ENCODE assay signal across 1 cellular context in genomic region chr11:43852057-43852636, GRCh38.
TF ChIP-seq lines count a peak whose summit lies in the region.

No MANE protein-coding gene starts in this region.

TF ChIP-seq in K562, 482 proteins besides CTCF, POLR2A, EP300 and RAD21:
- TF ChIP-seq CLOCK (CRISPR knock-in tag; IDR thresholded peaks at IDR 0.05; ENCODE audit: borderline replicate concordance) (no peak), BHLHE40 (IDR thresholded peaks at IDR 0.05; ENCODE audit: low read length) (no peak), ZNF584 (CRISPR knock-in tag; IDR thresholded peaks at IDR 0.05; ENCODE audit: low read depth) (no peak), ZNF398 (CRISPR knock-in tag; IDR thresholded peaks at IDR 0.05) (no peak), ZNF583 (CRISPR knock-in tag; IDR thresholded peaks at IDR 0.05) (no peak), TRIM28 (IDR thresholded peaks at IDR 0.05) (no peak), POLR2AphosphoS2 (IDR thresholded peaks at IDR 0.05; ENCODE audit: low read length) (no peak), IFI16 (CRISPR knock-in tag; IDR thresholded peaks at IDR 0.05) (no peak), STAG1 (CRISPR knock-in tag; IDR thresholded peaks at IDR 0.05; ENCODE audit: borderline replicate concordance) (peak; percentile 47; the same call in 1 of the 2 replicates), SMC3 (conservative IDR thresholded peaks at IDR 0.05; ENCODE audit: insufficient read depth, low read depth, low read length) (peak; percentile 84), ARNT (IDR thresholded peaks at IDR 0.05) (no peak), NBN (IDR thresholded peaks at IDR 0.05; ENCODE audit: low read depth) (no peak), ARID2 (IDR thresholded peaks at IDR 0.05) (0 out of 2 replicates have a peak, but pooled peaks have one; percentile 40), SAFB2 (IDR thresholded peaks at IDR 0.05; ENCODE audit: borderline replicate concordance, low read depth, low read length, severe bottlenecking) (no peak), POLR2AphosphoS5 (IDR thresholded peaks at IDR 0.05; ENCODE audit: control insufficient read depth, insufficient read depth, low read depth, low read length) (no peak), CC2D1A (IDR thresholded peaks at IDR 0.05) (0 out of 2 replicates have a peak, but pooled peaks have one; percentile 34), HDAC8 (tag; IDR thresholded peaks at IDR 0.05) (no peak), SLC30A9 (CRISPR knock-in tag; IDR thresholded peaks at IDR 0.05) (no peak), SP2 (IDR thresholded peaks at IDR 0.05; ENCODE audit: extremely low read depth, low read depth, low read length, poor library complexity, severe bottlenecking) (no peak)
- TF ChIP-seq, protein P1, sequence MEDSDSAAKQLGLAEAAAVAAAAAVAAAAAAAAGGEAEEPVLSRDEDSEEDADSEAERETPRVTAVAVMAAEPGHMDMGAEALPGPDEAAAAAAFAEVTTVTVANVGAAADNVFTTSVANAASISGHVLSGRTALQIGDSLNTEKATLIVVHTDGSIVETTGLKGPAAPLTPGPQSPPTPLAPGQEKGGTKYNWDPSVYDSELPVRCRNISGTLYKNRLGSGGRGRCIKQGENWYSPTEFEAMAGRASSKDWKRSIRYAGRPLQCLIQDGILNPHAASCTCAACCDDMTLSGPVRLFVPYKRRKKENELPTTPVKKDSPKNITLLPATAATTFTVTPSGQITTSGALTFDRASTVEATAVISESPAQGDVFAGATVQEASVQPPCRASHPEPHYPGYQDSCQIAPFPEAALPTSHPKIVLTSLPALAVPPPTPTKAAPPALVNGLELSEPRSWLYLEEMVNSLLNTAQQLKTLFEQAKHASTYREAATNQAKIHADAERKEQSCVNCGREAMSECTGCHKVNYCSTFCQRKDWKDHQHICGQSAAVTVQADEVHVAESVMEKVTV (CRISPR knock-in tag; IDR thresholded peaks at IDR 0.05) = peak; percentile 78
- TF ChIP-seq, protein P2, sequence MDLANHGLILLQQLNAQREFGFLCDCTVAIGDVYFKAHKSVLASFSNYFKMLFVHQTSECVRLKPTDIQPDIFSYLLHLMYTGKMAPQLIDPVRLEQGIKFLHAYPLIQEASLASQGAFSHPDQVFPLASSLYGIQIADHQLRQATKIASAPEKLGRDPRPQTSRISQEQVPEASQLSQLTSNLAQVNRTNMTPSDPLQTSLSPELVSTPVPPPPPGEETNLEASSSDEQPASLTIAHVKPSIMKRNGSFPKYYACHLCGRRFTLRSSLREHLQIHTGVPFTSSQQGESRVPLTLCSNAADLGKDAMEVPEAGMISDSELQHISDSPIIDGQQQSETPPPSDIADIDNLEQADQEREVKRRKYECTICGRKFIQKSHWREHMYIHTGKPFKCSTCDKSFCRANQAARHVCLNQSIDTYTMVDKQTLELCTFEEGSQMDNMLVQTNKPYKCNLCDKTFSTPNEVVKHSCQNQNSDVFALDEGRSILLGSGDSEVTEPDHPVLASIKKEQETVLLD (IDR thresholded peaks at IDR 0.05) = no peak
- TF ChIP-seq, protein P3, sequence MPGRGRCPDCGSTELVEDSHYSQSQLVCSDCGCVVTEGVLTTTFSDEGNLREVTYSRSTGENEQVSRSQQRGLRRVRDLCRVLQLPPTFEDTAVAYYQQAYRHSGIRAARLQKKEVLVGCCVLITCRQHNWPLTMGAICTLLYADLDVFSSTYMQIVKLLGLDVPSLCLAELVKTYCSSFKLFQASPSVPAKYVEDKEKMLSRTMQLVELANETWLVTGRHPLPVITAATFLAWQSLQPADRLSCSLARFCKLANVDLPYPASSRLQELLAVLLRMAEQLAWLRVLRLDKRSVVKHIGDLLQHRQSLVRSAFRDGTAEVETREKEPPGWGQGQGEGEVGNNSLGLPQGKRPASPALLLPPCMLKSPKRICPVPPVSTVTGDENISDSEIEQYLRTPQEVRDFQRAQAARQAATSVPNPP (IDR thresholded peaks at IDR 0.05; ENCODE audit: borderline replicate concordance, insufficient read depth, insufficient read length) = no peak
